Comparison of ENCODE assay signal across 8 cellular contexts in genomic region chr15:90062023-90062728, GRCh38. TPM values are rescaled to one million over a fixed set of nuclear protein-coding genes. Genes with fewer than 3 reads are reported as not detected.
DNase-seq lines count a peak whose midpoint lies in the region; ATAC-seq and TF ChIP-seq lines count a peak whose summit lies in the region.

No MANE protein-coding gene starts in this region.

- H3K27ac ChIP-seq in testis = peak overlapping the region in 1 of 2 donors; percentile 9

- peaks cover 7% of the 10 kb centered on the region for H3K36me3 Mint-ChIP-seq in activated T-cell treated with anti-CD3 and anti-CD28 coated beads, Interleukin-2, amount 50 U/mL, for 24 hours (ENCODE audit: low read depth)

- no peaks in the 10 kb centered on the region for H3K9me3 ChIP-seq in testis

- ATAC-seq in left cardiac atrium (peak in 1 of 2 donors; percentile 14), sciatic nerve (peak; percentile 25)

- H3K27me3 ChIP-seq in testis = no peaks in the 10 kb centered on the region

- no peak for TF ChIP-seq POLR2A in testis (IDR thresholded peaks at IDR 0.05)

- no peak overlapping the region for H3K4me3 ChIP-seq in testis

- no peak for TF ChIP-seq CTCF in testis (IDR thresholded peaks at IDR 0.05)

- no peak overlapping the region for H3K4me3 Mint-ChIP-seq in activated T-cell treated with anti-CD3 and anti-CD28 coated beads, Interleukin-2, amount 50 U/mL, for 24 hours

- H3K9me3 Mint-ChIP-seq in activated T-cell treated with anti-CD3 and anti-CD28 coated beads, Interleukin-2, amount 50 U/mL, for 24 hours = no peaks in the 10 kb centered on the region

- peak overlapping the region; percentile 76 for H3K27ac Mint-ChIP-seq in activated T-cell treated with anti-CD3 and anti-CD28 coated beads, Interleukin-2, amount 50 U/mL, for 24 hours

- 62 to 81% methylated on average over 12 to 13 of the region's 13 CpGs for WGBS in testis, 2 donors

- no peaks in the 10 kb centered on the region for H3K36me3 ChIP-seq in testis (ENCODE audit: low read depth, missing control alignments)

- DNase-seq in COR-L47 (lab: John Stamatoyannopoulos, UW) (peak; percentile 90), NCI-H2171 (lab: John Stamatoyannopoulos, UW) (peak; percentile 88), left cardiac atrium (peak; percentile 61), sciatic nerve (ENCODE audit: low spot score) (no peak), NCI-H1048 (lab: John Stamatoyannopoulos, UW) (no peak), HuH-7.5 (ENCODE audit: low spot score) (no peak), testis (no peak)
- DNase-seq in activated T-cell treated with anti-CD3 and anti-CD28 coated beads, Interleukin-2, amount 50 U/mL, for 24 hours = peak; percentile 56

- intact Hi-C loops in left cardiac atrium (cut with DNase I) = no loop called here
- intact Hi-C loops in sciatic nerve (cut with DNase I) = no loop called here
- intact Hi-C loops in testis (cut with DNase I; ENCODE audit: low total_unique reads) = no loop called here

- peaks cover 50% of the 10 kb centered on the region for H3K4me1 Mint-ChIP-seq in activated T-cell treated with anti-CD3 and anti-CD28 coated beads, Interleukin-2, amount 50 U/mL, for 24 hours (ENCODE audit: low read depth)

- no peaks in the 10 kb centered on the region for H3K27me3 Mint-ChIP-seq in activated T-cell treated with anti-CD3 and anti-CD28 coated beads, Interleukin-2, amount 50 U/mL, for 24 hours

- peaks cover 19% of the 10 kb centered on the region for H3K4me1 ChIP-seq in testis

RNA-seq across cellular contexts. Expression of gene IDH2, which starts 40.1 kb away (rescaled TPM):
- 100 to 1,000 TPM; 242 to 257 TPM for total RNA-seq in left cardiac atrium
- 18.5 TPM for total RNA-seq in sciatic nerve
- 10 to 100 TPM; 13.1 to 17.7 TPM for total RNA-seq in testis
- 23.5 TPM for polyA plus RNA-seq in testis (ENCODE audit: insufficient read depth, low read depth, low replicate concordance)

Comparison
In these comparisons a context has a peak if more than half of its experiments do, and no peak if none do; other contexts are left out.
1. DNase-seq: peak in COR-L47 (single experiment), NCI-H2171 (single experiment), activated T-cell treated with anti-CD3 and anti-CD28 coated beads, Interleukin-2, amount 50 U/mL, for 24 hours (single experiment) and left cardiac atrium (single experiment); none in sciatic nerve (single experiment), NCI-H1048 (single experiment), HuH-7.5 (single experiment) and testis (single experiment).
2. RNA of gene IDH2, which starts 40.1 kb away (total RNA-seq): 242 to 257 TPM in left cardiac atrium; 18.5 TPM in sciatic nerve (single experiment) and 13.1 to 17.7 TPM in testis; every median in the first group is over 10 times any median in the second.